1 cellular context compared by ENCODE assay signal in genomic region chr3:50616003-50616769, GRCh38.
TF ChIP-seq lines count a peak whose summit lies in the region.

No MANE protein-coding gene starts in this region.

TF ChIP-seq in HepG2, 621 proteins besides CTCF, POLR2A, EP300 and RAD21 (continued from another document and continues in another):
- TF ChIP-seq ARID5B (CRISPR knock-in tag; IDR thresholded peaks at IDR 0.05) (no peak), SP2 (CRISPR knock-in tag; IDR thresholded peaks at IDR 0.05) (no peak), PAWR (CRISPR knock-in tag; IDR thresholded peaks at IDR 0.05; ENCODE audit: borderline replicate concordance) (no peak), POLR2AphosphoS5 (IDR thresholded peaks at IDR 0.05; ENCODE audit: low read depth, low read length) (no peak), GPN1 (CRISPR knock-in tag; IDR thresholded peaks at IDR 0.05; ENCODE audit: borderline replicate concordance) (no peak), KLF11 (CRISPR knock-in tag; IDR thresholded peaks at IDR 0.05) (no peak), FOSL2 (CRISPR knock-in tag; IDR thresholded peaks at IDR 0.05) (no peak), KDM1A (CRISPR knock-in tag; IDR thresholded peaks at IDR 0.05) (no peak), ATM (IDR thresholded peaks at IDR 0.05; ENCODE audit: borderline replicate concordance) (no peak), ZNF790 (CRISPR knock-in tag; IDR thresholded peaks at IDR 0.05; ENCODE audit: borderline replicate concordance) (no peak), MBNL3 (CRISPR knock-in tag; conservative IDR thresholded peaks at IDR 0.05) (no peak), KMT2B (CRISPR knock-in tag; IDR thresholded peaks at IDR 0.05) (no peak), SIX1 (CRISPR knock-in tag; IDR thresholded peaks at IDR 0.05; ENCODE audit: borderline replicate concordance) (no peak), HCFC1 (IDR thresholded peaks at IDR 0.05; ENCODE audit: low read depth, low read length) (no peak), ZNF274 (CRISPR knock-in tag; IDR thresholded peaks at IDR 0.05) (no peak), ZNF407 (CRISPR knock-in tag; IDR thresholded peaks at IDR 0.05; ENCODE audit: not compliant biosample characterization) (no peak), XBP1 (CRISPR knock-in tag; IDR thresholded peaks at IDR 0.05) (no peak), PHF5A (CRISPR knock-in tag; IDR thresholded peaks at IDR 0.05; ENCODE audit: low read depth, unreplicated experiment) (no peak), ZNF770 (CRISPR knock-in tag; IDR thresholded peaks at IDR 0.05) (no peak), RCOR2 (CRISPR knock-in tag; IDR thresholded peaks at IDR 0.05) (no peak), ZNF264 (CRISPR knock-in tag; IDR thresholded peaks at IDR 0.05) (no peak), HMGA1 (CRISPR knock-in tag; conservative IDR thresholded peaks at IDR 0.05) (no peak), ZNF614 (CRISPR knock-in tag; IDR thresholded peaks at IDR 0.05; ENCODE audit: borderline replicate concordance) (peak; percentile 41; the same call in 1 of the 2 replicates), ZNF512 (CRISPR knock-in tag; IDR thresholded peaks at IDR 0.05) (no peak), ZNF737 (CRISPR knock-in tag; IDR thresholded peaks at IDR 0.05; ENCODE audit: borderline replicate concordance) (no peak), UBTF (CRISPR knock-in tag; IDR thresholded peaks at IDR 0.05) (no peak), FOXJ3 (CRISPR knock-in tag; IDR thresholded peaks at IDR 0.05; ENCODE audit: borderline replicate concordance) (no peak), DMTF1 (CRISPR knock-in tag; IDR thresholded peaks at IDR 0.05) (no peak; the same call in 1 of the 2 replicates), YEATS4 (CRISPR knock-in tag; IDR thresholded peaks at IDR 0.05; ENCODE audit: borderline replicate concordance) (no peak; the same call in 1 of the 2 replicates), GATAD1 (CRISPR knock-in tag; IDR thresholded peaks at IDR 0.05) (peak; percentile 52; the same call in 1 of the 2 replicates), RXRB (CRISPR knock-in tag; IDR thresholded peaks at IDR 0.05; ENCODE audit: borderline replicate concordance) (no peak), MTF1 (CRISPR knock-in tag; IDR thresholded peaks at IDR 0.05) (no peak), ZBTB8A (CRISPR knock-in tag; IDR thresholded peaks at IDR 0.05; ENCODE audit: borderline replicate concordance, low read depth) (no peak), ZNF335 (CRISPR knock-in tag; IDR thresholded peaks at IDR 0.05) (no peak), JUND (CRISPR knock-in tag; IDR thresholded peaks at IDR 0.05) (no peak), CBX5 (CRISPR knock-in tag; IDR thresholded peaks at IDR 0.05; ENCODE audit: borderline replicate concordance) (no peak), ZNF382 (CRISPR knock-in tag; IDR thresholded peaks at IDR 0.05; ENCODE audit: borderline replicate concordance) (no peak), HOXA3 (CRISPR knock-in tag; IDR thresholded peaks at IDR 0.05) (no peak), NFATC3 (CRISPR knock-in tag; IDR thresholded peaks at IDR 0.05) (no peak), ZNF280B (CRISPR knock-in tag; IDR thresholded peaks at IDR 0.05; ENCODE audit: borderline replicate concordance) (no peak), ZNF75D (CRISPR knock-in tag; IDR thresholded peaks at IDR 0.05; ENCODE audit: borderline replicate concordance) (no peak), NRL (CRISPR knock-in tag; IDR thresholded peaks at IDR 0.05; ENCODE audit: borderline replicate concordance) (no peak)
